ENCODE assay signal across 1 cellular context in the genomic region with DNA sequence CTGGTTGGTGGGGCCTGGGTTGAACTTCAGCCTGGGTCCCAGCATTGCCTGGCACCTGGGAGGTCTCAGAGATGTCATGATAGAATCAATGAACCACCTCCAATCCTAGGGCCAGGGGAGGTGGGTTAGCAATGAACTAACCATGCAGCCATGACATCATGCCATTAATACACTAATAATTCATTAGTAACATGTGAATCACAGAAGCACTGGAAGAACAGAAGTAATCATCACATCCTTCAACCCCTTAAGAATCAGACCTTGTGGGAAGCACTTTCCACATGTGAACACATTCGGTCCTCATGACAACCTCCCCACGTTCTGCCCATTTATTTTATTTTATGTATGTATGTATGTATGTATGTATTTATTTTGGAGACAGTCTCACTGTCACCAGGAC.
TF ChIP-seq lines count a peak whose summit lies in the region.

No MANE protein-coding gene starts in this region.

TF ChIP-seq in IMR-90, 13 proteins besides CTCF, POLR2A, EP300 and RAD21:
- no peak for TF ChIP-seq CEBPB (IDR thresholded peaks at IDR 0.05; ENCODE audit: low read depth, low read length)
- no peak for TF ChIP-seq SMC3 (IDR thresholded peaks at IDR 0.05; ENCODE audit: low read depth, low read length)
- TF ChIP-seq, protein P1, sequence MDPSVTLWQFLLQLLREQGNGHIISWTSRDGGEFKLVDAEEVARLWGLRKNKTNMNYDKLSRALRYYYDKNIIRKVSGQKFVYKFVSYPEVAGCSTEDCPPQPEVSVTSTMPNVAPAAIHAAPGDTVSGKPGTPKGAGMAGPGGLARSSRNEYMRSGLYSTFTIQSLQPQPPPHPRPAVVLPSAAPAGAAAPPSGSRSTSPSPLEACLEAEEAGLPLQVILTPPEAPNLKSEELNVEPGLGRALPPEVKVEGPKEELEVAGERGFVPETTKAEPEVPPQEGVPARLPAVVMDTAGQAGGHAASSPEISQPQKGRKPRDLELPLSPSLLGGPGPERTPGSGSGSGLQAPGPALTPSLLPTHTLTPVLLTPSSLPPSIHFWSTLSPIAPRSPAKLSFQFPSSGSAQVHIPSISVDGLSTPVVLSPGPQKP (IDR thresholded peaks at IDR 0.05; ENCODE audit: borderline replicate concordance, low read depth, low read length) = no peak
- TF ChIP-seq, protein P2, sequence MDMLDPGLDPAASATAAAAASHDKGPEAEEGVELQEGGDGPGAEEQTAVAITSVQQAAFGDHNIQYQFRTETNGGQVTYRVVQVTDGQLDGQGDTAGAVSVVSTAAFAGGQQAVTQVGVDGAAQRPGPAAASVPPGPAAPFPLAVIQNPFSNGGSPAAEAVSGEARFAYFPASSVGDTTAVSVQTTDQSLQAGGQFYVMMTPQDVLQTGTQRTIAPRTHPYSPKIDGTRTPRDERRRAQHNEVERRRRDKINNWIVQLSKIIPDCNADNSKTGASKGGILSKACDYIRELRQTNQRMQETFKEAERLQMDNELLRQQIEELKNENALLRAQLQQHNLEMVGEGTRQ (IDR thresholded peaks at IDR 0.05; ENCODE audit: low read depth, low read length) = no peak
